In genomic region chr4:188037003-188037713, GRCh38 we compare ENCODE assay signal across 13 cellular contexts. TPM values are rescaled to one million over a fixed set of nuclear protein-coding genes. Genes with fewer than 3 reads are reported as not detected.
DNase-seq lines count a peak whose midpoint lies in the region; ATAC-seq and TF ChIP-seq lines count a peak whose summit lies in the region.
"Had no signal": no experiment of that assay in that cellular context is flagged by ENCODE, and none has a peak within 500 bp of the region (broad histone marks: within the 10 kb centered on the region; RNA-seq: fewer than 3 reads in every experiment).

No MANE protein-coding gene starts in this region.

- H3K9ac ChIP-seq in Karpas-422 (ENCODE audit: low read length) = no peak overlapping the region
- H3K9ac ChIP-seq: BLaER1 had no signal

- no peak for TF ChIP-seq CTCF in adrenal gland (IDR thresholded peaks at IDR 0.05)

- 48 to 55% (median 52%) methylated on average over 12 of the region's 12 CpGs for WGBS in adrenal gland, 4 donors

- no peak for TF ChIP-seq POLR2A in adrenal gland (IDR thresholded peaks at IDR 0.05)

- intact Hi-C loops in adrenal gland (cut with DNase I) = no loop called here

- H3K36me3 ChIP-seq in adrenal gland (replicated peaks in 1 of 2) (no peaks in the 10 kb centered on the region), Karpas-422 (ENCODE audit: insufficient read depth, low read length) (no peaks in the 10 kb centered on the region)
- H3K36me3 ChIP-seq: BLaER1 had no signal

- no peak for ATAC-seq in HG02798 (IDR thresholded peaks at IDR 0.05; ENCODE audit: poor library complexity, unreplicated experiment)
- ATAC-seq: A549, HCT116 had no signal

- H3K79me2 ChIP-seq in Karpas-422 (ENCODE audit: low read length) = no peaks in the 10 kb centered on the region

- H3K4me3 ChIP-seq in adrenal gland (no peak overlapping the region), Karpas-422 (ENCODE audit: low read length) (no peak overlapping the region)
- H3K4me3 ChIP-seq: A549, BLaER1 had no signal

- H3K27ac ChIP-seq in adrenal gland (no peak overlapping the region), Karpas-422 (ENCODE audit: low read length) (no peak overlapping the region)
- H3K27ac ChIP-seq: A549, BLaER1, HL-60 had no signal

- DNase-seq in LHCN-M2 (ENCODE audit: low read depth) (peak; percentile 1), adrenal gland (peak in 6 of 7 donors; percentile 70 to 86 (median 81)), fibroblast of peridontal ligament (ENCODE audit: extremely low read depth) (peak; percentile 17), dedifferentiated amniotic fluid mesenchymal stem cell (ENCODE audit: extremely low spot score) (no peak), NCI-H1694 treated with DMSO at 0.1 percent for 48 hours (lab: John Stamatoyannopoulos, UW) (no peak), Karpas-422 (no peak)
- DNase-seq: Caco-2; CD8-positive, alpha-beta memory T cell had no signal

- no peaks in the 10 kb centered on the region for H4K20me1 ChIP-seq in Karpas-422 (ENCODE audit: insufficient read depth, low read depth, low read length)
- H4K20me1 ChIP-seq: BLaER1 had no signal

- H3K9me2 ChIP-seq in Karpas-422 (replicated peaks; ENCODE audit: insufficient read depth, low read length) = no peaks in the 10 kb centered on the region

- H3K4me2 ChIP-seq in Karpas-422 (ENCODE audit: low read depth, low read length, poor library complexity, severe bottlenecking) = no peak overlapping the region
- H3K4me2 ChIP-seq: A549, BLaER1 had no signal

- H3K27me3 ChIP-seq in adrenal gland = no peaks in the 10 kb centered on the region
- no peaks in the 10 kb centered on the region for H3K27me3 ChIP-seq in Karpas-422 (ENCODE audit: low read length)
- H3K27me3 ChIP-seq: BLaER1 had no signal

- no peaks in the 10 kb centered on the region for H3K4me1 ChIP-seq in adrenal gland (replicated peaks in 1 of 2)
- H3K4me1 ChIP-seq in Karpas-422 (ENCODE audit: low read length) = no peaks in the 10 kb centered on the region
- H3K4me1 ChIP-seq: A549, BLaER1, Caco-2 had no signal

- H2AFZ ChIP-seq in Karpas-422 (ENCODE audit: low read length) = no peak overlapping the region

- H3K9me3 ChIP-seq in adrenal gland (replicated peaks in 1 of 3) (no peaks in the 10 kb centered on the region), Karpas-422 (ENCODE audit: low read length) (no peaks in the 10 kb centered on the region)
- H3K9me3 ChIP-seq: A549, Caco-2 had no signal

RNA-seq across cellular contexts. Expression of gene ZFP42, which starts 41.6 kb away (rescaled TPM):
- not detected in 2 replicates for total RNA-seq in LHCN-M2 (2014; rRNA removed)
- polyA plus RNA-seq in LHCN-M2 (2012) = not detected
- under 1 TPM in 1 of 8 donors, not detected in 7; 0.08 TPM for total RNA-seq in adrenal gland
- polyA plus RNA-seq in adrenal gland = not detected
- not detected in 2 replicates for total RNA-seq in Karpas-422 (2014; rRNA removed; shearing (Covaris generic); ENCODE audit: low replicate concordance)
- total RNA-seq: CD8-positive, alpha-beta memory T cell had no signal
- polyA plus RNA-seq: A549; CD8-positive, alpha-beta memory T cell had no signal

Comparison
In these comparisons a context has a peak if more than half of its experiments do, and no peak if none do; other contexts are left out.
1. DNase-seq: peak in LHCN-M2 (single experiment), adrenal gland (6 of 7) and fibroblast of peridontal ligament (single experiment); none in dedifferentiated amniotic fluid mesenchymal stem cell (single experiment), NCI-H1694 treated with DMSO at 0.1 percent for 48 hours (single experiment) and Karpas-422 (single experiment).